Comparison of ENCODE assay signal across 10 cellular contexts in genomic region chr7:140922741-140923345, GRCh38. TPM values are rescaled to one million over a fixed set of nuclear protein-coding genes. Genes with fewer than 3 reads are reported as not detected.
DNase-seq lines count a peak whose midpoint lies in the region; ATAC-seq, FAIRE-seq and TF ChIP-seq lines count a peak whose summit lies in the region.
"Had no signal": no experiment of that assay in that cellular context is flagged by ENCODE, and none has a peak within 500 bp of the region (broad histone marks: within the 10 kb centered on the region; RNA-seq: fewer than 3 reads in every experiment).

No MANE protein-coding gene starts in this region.

- H3K36me3 ChIP-seq in SK-N-SH (replicated peaks in 1 of 2; ENCODE audit: control insufficient read depth in 1 of 2, insufficient read depth in 2 of 2, low read length in 1 of 2) (no peaks in the 10 kb centered on the region), PC-3 (ENCODE audit: low read depth, low read length) (no peaks in the 10 kb centered on the region), subcutaneous abdominal adipose tissue (ENCODE audit: control insufficient read depth in 5 of 5, insufficient read depth in 5 of 5, low read length in 5 of 5) (no peaks in the 10 kb centered on the region), small intestine (ENCODE audit: control insufficient read depth in 2 of 2, insufficient read depth in 2 of 2, low read length in 2 of 2) (no peaks in the 10 kb centered on the region), H7 (replicated peaks; ENCODE audit: control insufficient read depth, insufficient read depth, low read length) (no peaks in the 10 kb centered on the region)
- H3K36me3 ChIP-seq: adrenal gland, left lung had no signal

- peaks cover 7% of the 10 kb centered on the region for H3F3A ChIP-seq in SK-N-SH (replicated peaks; ENCODE audit: insufficient read depth)
- no peaks in the 10 kb centered on the region for H3F3A ChIP-seq in PC-3 (ENCODE audit: low read length, unreplicated experiment)

- intact Hi-C loops in PC-3 (cut with micrococcal nuclease), result loop anchor here (10.0 kb wide), 1 partner anchor 248 kb away; the partner anchor contains the start of gene ADCK2

- no peak for TF ChIP-seq RAD21 in SK-N-SH (IDR thresholded peaks at IDR 0.05; ENCODE audit: low read length)

- no peak overlapping the region for H3K27ac ChIP-seq in SK-N-SH (ENCODE audit: low read depth in 2 of 2, low read length in 1 of 2)
- no peak overlapping the region for H3K27ac ChIP-seq in PC-3 (ENCODE audit: low read length)
- peak overlapping the region; percentile 13 for H3K27ac ChIP-seq in subcutaneous abdominal adipose tissue (ENCODE audit: low read depth, low read length)
- no peak overlapping the region for H3K27ac ChIP-seq in small intestine (ENCODE audit: low read depth in 1 of 2, low read length in 1 of 2)

- H3K79me2 ChIP-seq in SK-N-SH (ENCODE audit: insufficient read depth) (peaks cover 67% of the 10 kb centered on the region), PC-3 (ENCODE audit: low read length) (peaks cover 64% of the 10 kb centered on the region)

- H3K9ac ChIP-seq in SK-N-SH (no peak overlapping the region), PC-3 (ENCODE audit: low read length) (peak overlapping the region; percentile 88; the same call in 1 of the 2 replicates), subcutaneous abdominal adipose tissue (ENCODE audit: low read length in 5 of 5) (peak overlapping the region in 3 of 5 donors; percentile 97 to 99 (median 99))

- H3K9me3 ChIP-seq in SK-N-SH, result no peaks in the 10 kb centered on the region
- no peaks in the 10 kb centered on the region for H3K9me3 ChIP-seq in PC-3 (ENCODE audit: low read length)
- H3K9me3 ChIP-seq in subcutaneous abdominal adipose tissue (ENCODE audit: control insufficient read depth in 5 of 5, low read length in 5 of 5), result no peaks in the 10 kb centered on the region
- H3K9me3 ChIP-seq in small intestine (ENCODE audit: control insufficient read depth, low read depth), result no peaks in the 10 kb centered on the region
- H3K9me3 ChIP-seq: adrenal gland had no signal

- FAIRE-seq in small intestine (lab: Jason Lieb, UNC), result no peak

- H3K27me3 ChIP-seq in SK-N-SH (ENCODE audit: insufficient read depth) (no peaks in the 10 kb centered on the region), PC-3 (ENCODE audit: low read length) (no peaks in the 10 kb centered on the region), subcutaneous abdominal adipose tissue (ENCODE audit: control insufficient read depth in 5 of 5, insufficient read depth in 4 of 5, low read length in 5 of 5) (no peaks in the 10 kb centered on the region), small intestine (ENCODE audit: control insufficient read depth in 2 of 2, insufficient read depth in 2 of 2, low read length in 2 of 2) (no peaks in the 10 kb centered on the region), H7 (ENCODE audit: control insufficient read depth, insufficient read depth, low read length) (no peaks in the 10 kb centered on the region)
- H3K27me3 ChIP-seq: adrenal gland, left lung had no signal

- ATAC-seq in SK-N-SH treated with all-trans-retinoic acid at 6 μM for 48 hours (no peak), PC-3 (no peak)

- H4K20me1 ChIP-seq in SK-N-SH (ENCODE audit: insufficient read depth) (peaks cover 56% of the 10 kb centered on the region), PC-3 (ENCODE audit: low read length) (peaks cover 29% of the 10 kb centered on the region)

- no peaks in the 10 kb centered on the region for H3K9me2 ChIP-seq in SK-N-SH
- no peaks in the 10 kb centered on the region for H3K9me2 ChIP-seq in PC-3 (replicated peaks; ENCODE audit: low read length)

- TF ChIP-seq EP300 in SK-N-SH (IDR thresholded peaks at IDR 0.05; ENCODE audit: borderline replicate concordance in 1 of 2, low read depth in 1 of 2, low read length in 1 of 2), result no peak

- DNase-seq in SK-N-SH (no peak), PC-3 (no peak), fibroblast of the aortic adventitia (ENCODE audit: low read depth) (no peak), small intestine (no peak), H7 (no peak), GDM1 (lab: John Stamatoyannopoulos, UW) (no peak)
- DNase-seq: left lung had no signal

- WGBS in SK-N-SH (ENCODE audit: low lambda C conversion rate), result 73% methylated on average over 2 of the region's 2 CpGs
- WGBS in small intestine, 3 donors, result 19 to 44% (median 34%) methylated on average over 2 of the region's 2 CpGs

- no TSS peak for BruUV-seq in PC-3 (replicated peaks; lab: Mats Ljungman, UMichigan)

- POLR2A ChIA-PET in SK-N-SH (lab: Yijun Ruan, JAX) (interaction anchor here (2.1 kb wide), 1 partner anchor 92 kb away, joined by 8 read pairs; the partner anchor contains the start of gene MRPS33), PC-3 (lab: Charles Lee; ENCODE audit: unreplicated experiment) (interaction anchor here (1.4 kb wide), 1 partner anchor 9 kb away, joined by 7 read pairs; no protein-coding TSS in a partner anchor)

- CTCF ChIA-PET in SK-N-SH (lab: Yijun Ruan, JAX), result interaction anchor here (0.6 to 2.6 kb wide), 9 partner anchors 11 to 611 kb away, joined by 3 to 15 read pairs (median 4); no protein-coding TSS in a partner anchor
- CTCF ChIA-PET in PC-3 (lab: Charles Lee), result interaction anchor here (0.6 to 1.1 kb wide), 2 partner anchors 111 to 358 kb away, joined by 4 to 6 read pairs; no protein-coding TSS in a partner anchor

- peaks cover 11 to 26% of the 10 kb centered on the region in 2 experiments; a peak in 3 of 4 replicates for H3K4me1 ChIP-seq in SK-N-SH (ENCODE audit: control insufficient read depth in 1 of 2, insufficient read depth in 2 of 2, low read depth in 1 of 2, low read length in 1 of 2)
- H3K4me1 ChIP-seq in PC-3 (ENCODE audit: insufficient read depth, low read length), result peaks cover 16% of the 10 kb centered on the region
- H3K4me1 ChIP-seq in subcutaneous abdominal adipose tissue (ENCODE audit: control insufficient read depth in 5 of 5, insufficient read depth in 5 of 5, low read length in 5 of 5), result peaks cover 1 to 28% (median 23%) of the 10 kb centered on the region in 5 donors
- peaks cover 0 to 3% of the 10 kb centered on the region in 2 donors for H3K4me1 ChIP-seq in small intestine (ENCODE audit: control insufficient read depth in 2 of 2, insufficient read depth in 1 of 2, low read depth in 1 of 2, low read length in 1 of 2)

- H3K4me3 ChIP-seq in SK-N-SH (ENCODE audit: low read depth in 2 of 2, low read length in 1 of 2), result peak overlapping the region; percentile 1 to 100; a peak in 2 of 4 replicates
- peak overlapping the region; percentile 93 for H3K4me3 ChIP-seq in PC-3 (ENCODE audit: low read length)
- H3K4me3 ChIP-seq in fibroblast of the aortic adventitia (ENCODE audit: low read depth, low read length), result peak overlapping the region; percentile 23
- H3K4me3 ChIP-seq in subcutaneous abdominal adipose tissue (ENCODE audit: low read depth in 1 of 5, low read length in 5 of 5), result peak overlapping the region in 1 of 5 donors; percentile 93
- H3K4me3 ChIP-seq in small intestine (ENCODE audit: low read depth in 1 of 2, low read length in 2 of 2), result no peak overlapping the region
- H3K4me3 ChIP-seq in H7 (ENCODE audit: insufficient read depth, low read depth, low read length), result no peak overlapping the region

- no peak for TF ChIP-seq CTCF in SK-N-SH (IDR thresholded peaks at IDR 0.05)
- no peak for TF ChIP-seq CTCF in PC-3 (conservative IDR thresholded peaks at IDR 0.05; ENCODE audit: low read depth, low read length)
- TF ChIP-seq CTCF in fibroblast of the aortic adventitia (IDR thresholded peaks at IDR 0.05; ENCODE audit: insufficient read depth, low read length), result no peak

- H2AFZ ChIP-seq in SK-N-SH (ENCODE audit: low read depth) (no peak overlapping the region), PC-3 (ENCODE audit: low read length) (no peak overlapping the region)

- H3K4me2 ChIP-seq in SK-N-SH, result peak overlapping the region; percentile 85
- H3K4me2 ChIP-seq in PC-3 (ENCODE audit: low read length), result peak overlapping the region; percentile 99

TF ChIP-seq in SK-N-SH, 30 proteins besides CTCF, POLR2A, EP300 and RAD21 (continues in another document):
- no peak for TF ChIP-seq RFX5 (IDR thresholded peaks at IDR 0.05; ENCODE audit: low read length)
- TF ChIP-seq, protein P1, sequence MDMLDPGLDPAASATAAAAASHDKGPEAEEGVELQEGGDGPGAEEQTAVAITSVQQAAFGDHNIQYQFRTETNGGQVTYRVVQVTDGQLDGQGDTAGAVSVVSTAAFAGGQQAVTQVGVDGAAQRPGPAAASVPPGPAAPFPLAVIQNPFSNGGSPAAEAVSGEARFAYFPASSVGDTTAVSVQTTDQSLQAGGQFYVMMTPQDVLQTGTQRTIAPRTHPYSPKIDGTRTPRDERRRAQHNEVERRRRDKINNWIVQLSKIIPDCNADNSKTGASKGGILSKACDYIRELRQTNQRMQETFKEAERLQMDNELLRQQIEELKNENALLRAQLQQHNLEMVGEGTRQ (IDR thresholded peaks at IDR 0.05; ENCODE audit: borderline replicate concordance, low read depth, low read length), result no peak
- TF ChIP-seq MEF2A (IDR thresholded peaks at IDR 0.05; ENCODE audit: borderline replicate concordance, low read depth), result no peak
- TF ChIP-seq ELF1 (IDR thresholded peaks at IDR 0.05), result no peak
- TF ChIP-seq SIN3A (IDR thresholded peaks at IDR 0.05; ENCODE audit: borderline replicate concordance, low read depth, low read length), result no peak
- TF ChIP-seq FOXM1 (IDR thresholded peaks at IDR 0.05; ENCODE audit: low read depth), result no peak
- TF ChIP-seq GATA2 (CRISPR knock-in tag; IDR thresholded peaks at IDR 0.05), result no peak

RNA-seq across cellular contexts. Expression of gene BRAF, which starts 1.9 kb away (rescaled TPM):
- polyA plus RNA-seq in SK-N-SH (2012; rRNA removed) (5.2 and 6.7 TPM in 2 replicates), small intestine (1 to 10 TPM; 1.6 to 4.5 (median 4.2) TPM)
- polyA plus RNA-seq in SK-N-SH (2012; cell fraction: cytosol; rRNA removed), result 6.2 and 6.6 TPM in 2 replicates
- polyA plus RNA-seq in SK-N-SH (2012; cell fraction: nucleus; rRNA removed), result 7.1 and 13.7 TPM in 2 replicates
- total RNA-seq in PC-3 (2014; rRNA removed) (15.2 and 15.7 TPM in 2 replicates), fibroblast of the aortic adventitia (ENCODE audit: low replicate concordance) (29.9 and 38.7 TPM in 2 replicates)
- 7.7 and 11.6 TPM in 2 replicates for total RNA-seq in H7 (2014; rRNA removed; shearing (Covaris generic))

Comparison
In these comparisons a context has a peak if more than half of its experiments do, and no peak if none do; other contexts are left out.
1. H3K4me3 ChIP-seq: peak in SK-N-SH (2 of 2), PC-3 (single experiment) and fibroblast of the aortic adventitia (single experiment); none in small intestine (0 of 2) and H7 (single experiment).